In the genomic region with DNA sequence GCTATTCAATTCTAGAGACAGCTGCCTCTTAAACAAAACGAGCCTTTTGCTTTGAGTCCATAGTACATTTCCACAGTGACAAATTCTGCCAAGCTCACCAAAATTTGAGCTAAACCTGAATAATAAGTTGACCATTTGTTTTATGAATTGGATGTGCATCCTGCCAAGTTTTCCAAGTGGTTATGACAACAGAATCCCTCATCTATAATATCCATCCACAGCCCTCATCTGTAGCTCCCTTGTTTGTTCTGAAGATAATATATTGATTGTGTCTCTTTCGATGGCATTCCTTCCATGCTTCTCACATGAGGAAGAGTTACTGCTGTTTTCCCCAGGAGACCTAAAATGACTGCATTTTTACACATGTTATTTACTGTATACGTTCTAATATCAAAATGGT, we compare ENCODE assay signal across 22 cellular contexts.
"Had no signal": no experiment of that assay in that cellular context is flagged by ENCODE, and none has a peak within 500 bp of the region (broad histone marks: within the 10 kb centered on the region; RNA-seq: fewer than 3 reads in every experiment).

No MANE protein-coding gene starts in this region.

- H3K4me3 ChIP-seq: breast epithelium, colonic mucosa, dorsolateral prefrontal cortex, left ventricle myocardium inferior, prostate gland, upper lobe of right lung had no signal

- FAIRE-seq: endothelial cell of umbilical vein, frontal cortex had no signal

- DNase-seq: activated CD4-positive, alpha-beta memory T cell treated with anti-CD3 and anti-CD28 coated beads for 36 hours; activated CD4-positive, alpha-beta T cell treated with anti-CD3 and anti-CD28 coated beads for 4 hours; activated naive CD4-positive, alpha-beta T cell treated with Interleukin-2 at 50 U/mL for 16 hours; activated naive CD8-positive, alpha-beta T cell treated with anti-CD3 and anti-CD28 coated beads, Interleukin-2, amount 10 ng/mL, durations not matched to agents 7 days and 5 days; activated T-cell treated with anti-CD3 and anti-CD28 coated beads, Interleukin-2, amount 50 U/mL, for 48 hours; amniotic stem cell; colonic mucosa; dorsolateral prefrontal cortex; effector memory CD8-positive, alpha-beta T cell; hypothalamus; left ventricle myocardium inferior; naive thymus-derived CD8-positive, alpha-beta T cell; stimulated activated CD4-positive, alpha-beta T cell treated with anti-CD3 and anti-CD28 coated beads, Interleukin-4, amount 100 ng/mL, for 24 hours; stimulated activated naive CD4-positive, alpha-beta T cell treated with Interleukin-2 at 50 U/mL for 16 hours; T1000; upper lobe of right lung had no signal

- H3K27me3 ChIP-seq: breast epithelium, colonic mucosa, dorsolateral prefrontal cortex, upper lobe of right lung had no signal

- H3K36me3 ChIP-seq: breast epithelium, colonic mucosa, left ventricle myocardium inferior, prostate gland, upper lobe of right lung had no signal

- H3K9me3 ChIP-seq: breast epithelium, colonic mucosa, left ventricle myocardium inferior, prostate gland, upper lobe of right lung had no signal

- H3K27ac ChIP-seq: breast epithelium, colonic mucosa, dorsolateral prefrontal cortex, prostate gland, upper lobe of right lung had no signal

- ATAC-seq: effector memory CD8-positive, alpha-beta T cell; esophagus mucosa; naive thymus-derived CD8-positive, alpha-beta T cell; upper lobe of right lung; WTC11 had no signal

- H3K4me1 ChIP-seq: breast epithelium, colonic mucosa, left ventricle myocardium inferior, prostate gland, upper lobe of right lung had no signal
